Comparison of ENCODE assay signal across 1 cellular context in genomic region chr13:98476538-98476966, GRCh38.
TF ChIP-seq lines count a peak whose summit lies in the region.

No MANE protein-coding gene starts in this region.

TF ChIP-seq in HepG2, 621 proteins besides CTCF, POLR2A, EP300 and RAD21 (continued from another document):
- TF ChIP-seq, protein P1, sequence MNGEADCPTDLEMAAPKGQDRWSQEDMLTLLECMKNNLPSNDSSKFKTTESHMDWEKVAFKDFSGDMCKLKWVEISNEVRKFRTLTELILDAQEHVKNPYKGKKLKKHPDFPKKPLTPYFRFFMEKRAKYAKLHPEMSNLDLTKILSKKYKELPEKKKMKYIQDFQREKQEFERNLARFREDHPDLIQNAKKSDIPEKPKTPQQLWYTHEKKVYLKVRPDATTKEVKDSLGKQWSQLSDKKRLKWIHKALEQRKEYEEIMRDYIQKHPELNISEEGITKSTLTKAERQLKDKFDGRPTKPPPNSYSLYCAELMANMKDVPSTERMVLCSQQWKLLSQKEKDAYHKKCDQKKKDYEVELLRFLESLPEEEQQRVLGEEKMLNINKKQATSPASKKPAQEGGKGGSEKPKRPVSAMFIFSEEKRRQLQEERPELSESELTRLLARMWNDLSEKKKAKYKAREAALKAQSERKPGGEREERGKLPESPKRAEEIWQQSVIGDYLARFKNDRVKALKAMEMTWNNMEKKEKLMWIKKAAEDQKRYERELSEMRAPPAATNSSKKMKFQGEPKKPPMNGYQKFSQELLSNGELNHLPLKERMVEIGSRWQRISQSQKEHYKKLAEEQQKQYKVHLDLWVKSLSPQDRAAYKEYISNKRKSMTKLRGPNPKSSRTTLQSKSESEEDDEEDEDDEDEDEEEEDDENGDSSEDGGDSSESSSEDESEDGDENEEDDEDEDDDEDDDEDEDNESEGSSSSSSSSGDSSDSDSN (CRISPR knock-in tag; IDR thresholded peaks at IDR 0.05): 0 out of 2 replicates have a peak, but pooled peaks have one; percentile 14
- TF ChIP-seq ZNF83 (CRISPR knock-in tag; IDR thresholded peaks at IDR 0.05; ENCODE audit: borderline replicate concordance) (no peak), HNRNPH1 (optimal IDR thresholded peaks at IDR 0.05; ENCODE audit: low read depth, low read length) (no peak), ZNF501 (CRISPR knock-in tag; IDR thresholded peaks at IDR 0.05) (no peak), MATR3 (CRISPR knock-in tag; IDR thresholded peaks at IDR 0.05) (no peak), ZNF350 (CRISPR knock-in tag; IDR thresholded peaks at IDR 0.05; ENCODE audit: borderline replicate concordance, low read depth) (no peak), ZNF3 (CRISPR knock-in tag; IDR thresholded peaks at IDR 0.05) (no peak)
- TF ChIP-seq, protein P2, sequence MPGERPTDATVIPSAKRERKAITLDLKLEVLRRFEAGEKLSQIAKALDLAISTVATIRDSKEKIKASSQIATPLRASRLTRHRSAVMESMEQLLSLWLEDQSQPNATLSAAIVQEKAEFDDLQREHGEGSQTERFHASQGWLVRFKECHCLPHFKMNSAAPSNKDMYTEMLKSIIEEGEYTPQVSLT (CRISPR knock-in tag; IDR thresholded peaks at IDR 0.05; ENCODE audit: borderline replicate concordance, low read depth): no peak
- TF ChIP-seq, protein P3, sequence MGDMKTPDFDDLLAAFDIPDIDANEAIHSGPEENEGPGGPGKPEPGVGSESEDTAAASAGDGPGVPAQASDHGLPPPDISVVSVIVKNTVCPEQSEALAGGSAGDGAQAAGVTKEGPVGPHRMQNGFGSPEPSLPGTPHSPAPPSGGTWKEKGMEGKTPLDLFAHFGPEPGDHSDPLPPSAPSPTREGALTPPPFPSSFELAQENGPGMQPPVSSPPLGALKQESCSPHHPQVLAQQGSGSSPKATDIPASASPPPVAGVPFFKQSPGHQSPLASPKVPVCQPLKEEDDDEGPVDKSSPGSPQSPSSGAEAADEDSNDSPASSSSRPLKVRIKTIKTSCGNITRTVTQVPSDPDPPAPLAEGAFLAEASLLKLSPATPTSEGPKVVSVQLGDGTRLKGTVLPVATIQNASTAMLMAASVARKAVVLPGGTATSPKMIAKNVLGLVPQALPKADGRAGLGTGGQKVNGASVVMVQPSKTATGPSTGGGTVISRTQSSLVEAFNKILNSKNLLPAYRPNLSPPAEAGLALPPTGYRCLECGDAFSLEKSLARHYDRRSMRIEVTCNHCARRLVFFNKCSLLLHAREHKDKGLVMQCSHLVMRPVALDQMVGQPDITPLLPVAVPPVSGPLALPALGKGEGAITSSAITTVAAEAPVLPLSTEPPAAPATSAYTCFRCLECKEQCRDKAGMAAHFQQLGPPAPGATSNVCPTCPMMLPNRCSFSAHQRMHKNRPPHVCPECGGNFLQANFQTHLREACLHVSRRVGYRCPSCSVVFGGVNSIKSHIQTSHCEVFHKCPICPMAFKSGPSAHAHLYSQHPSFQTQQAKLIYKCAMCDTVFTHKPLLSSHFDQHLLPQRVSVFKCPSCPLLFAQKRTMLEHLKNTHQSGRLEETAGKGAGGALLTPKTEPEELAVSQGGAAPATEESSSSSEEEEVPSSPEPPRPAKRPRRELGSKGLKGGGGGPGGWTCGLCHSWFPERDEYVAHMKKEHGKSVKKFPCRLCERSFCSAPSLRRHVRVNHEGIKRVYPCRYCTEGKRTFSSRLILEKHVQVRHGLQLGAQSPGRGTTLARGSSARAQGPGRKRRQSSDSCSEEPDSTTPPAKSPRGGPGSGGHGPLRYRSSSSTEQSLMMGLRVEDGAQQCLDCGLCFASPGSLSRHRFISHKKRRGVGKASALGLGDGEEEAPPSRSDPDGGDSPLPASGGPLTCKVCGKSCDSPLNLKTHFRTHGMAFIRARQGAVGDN (CRISPR knock-in tag; IDR thresholded peaks at IDR 0.05): peak; percentile 63
TF ChIP-seq in HepG2: peak in this region for 14.
